ENCODE assay signal across 1 cellular context in genomic region chr6:19851273-19852089, GRCh38.
TF ChIP-seq lines count a peak whose summit lies in the region.

No MANE protein-coding gene starts in this region.

TF ChIP-seq in HepG2, 621 proteins besides CTCF, POLR2A, EP300 and RAD21 (continued from another document and continues in another):
- TF ChIP-seq, protein P1, sequence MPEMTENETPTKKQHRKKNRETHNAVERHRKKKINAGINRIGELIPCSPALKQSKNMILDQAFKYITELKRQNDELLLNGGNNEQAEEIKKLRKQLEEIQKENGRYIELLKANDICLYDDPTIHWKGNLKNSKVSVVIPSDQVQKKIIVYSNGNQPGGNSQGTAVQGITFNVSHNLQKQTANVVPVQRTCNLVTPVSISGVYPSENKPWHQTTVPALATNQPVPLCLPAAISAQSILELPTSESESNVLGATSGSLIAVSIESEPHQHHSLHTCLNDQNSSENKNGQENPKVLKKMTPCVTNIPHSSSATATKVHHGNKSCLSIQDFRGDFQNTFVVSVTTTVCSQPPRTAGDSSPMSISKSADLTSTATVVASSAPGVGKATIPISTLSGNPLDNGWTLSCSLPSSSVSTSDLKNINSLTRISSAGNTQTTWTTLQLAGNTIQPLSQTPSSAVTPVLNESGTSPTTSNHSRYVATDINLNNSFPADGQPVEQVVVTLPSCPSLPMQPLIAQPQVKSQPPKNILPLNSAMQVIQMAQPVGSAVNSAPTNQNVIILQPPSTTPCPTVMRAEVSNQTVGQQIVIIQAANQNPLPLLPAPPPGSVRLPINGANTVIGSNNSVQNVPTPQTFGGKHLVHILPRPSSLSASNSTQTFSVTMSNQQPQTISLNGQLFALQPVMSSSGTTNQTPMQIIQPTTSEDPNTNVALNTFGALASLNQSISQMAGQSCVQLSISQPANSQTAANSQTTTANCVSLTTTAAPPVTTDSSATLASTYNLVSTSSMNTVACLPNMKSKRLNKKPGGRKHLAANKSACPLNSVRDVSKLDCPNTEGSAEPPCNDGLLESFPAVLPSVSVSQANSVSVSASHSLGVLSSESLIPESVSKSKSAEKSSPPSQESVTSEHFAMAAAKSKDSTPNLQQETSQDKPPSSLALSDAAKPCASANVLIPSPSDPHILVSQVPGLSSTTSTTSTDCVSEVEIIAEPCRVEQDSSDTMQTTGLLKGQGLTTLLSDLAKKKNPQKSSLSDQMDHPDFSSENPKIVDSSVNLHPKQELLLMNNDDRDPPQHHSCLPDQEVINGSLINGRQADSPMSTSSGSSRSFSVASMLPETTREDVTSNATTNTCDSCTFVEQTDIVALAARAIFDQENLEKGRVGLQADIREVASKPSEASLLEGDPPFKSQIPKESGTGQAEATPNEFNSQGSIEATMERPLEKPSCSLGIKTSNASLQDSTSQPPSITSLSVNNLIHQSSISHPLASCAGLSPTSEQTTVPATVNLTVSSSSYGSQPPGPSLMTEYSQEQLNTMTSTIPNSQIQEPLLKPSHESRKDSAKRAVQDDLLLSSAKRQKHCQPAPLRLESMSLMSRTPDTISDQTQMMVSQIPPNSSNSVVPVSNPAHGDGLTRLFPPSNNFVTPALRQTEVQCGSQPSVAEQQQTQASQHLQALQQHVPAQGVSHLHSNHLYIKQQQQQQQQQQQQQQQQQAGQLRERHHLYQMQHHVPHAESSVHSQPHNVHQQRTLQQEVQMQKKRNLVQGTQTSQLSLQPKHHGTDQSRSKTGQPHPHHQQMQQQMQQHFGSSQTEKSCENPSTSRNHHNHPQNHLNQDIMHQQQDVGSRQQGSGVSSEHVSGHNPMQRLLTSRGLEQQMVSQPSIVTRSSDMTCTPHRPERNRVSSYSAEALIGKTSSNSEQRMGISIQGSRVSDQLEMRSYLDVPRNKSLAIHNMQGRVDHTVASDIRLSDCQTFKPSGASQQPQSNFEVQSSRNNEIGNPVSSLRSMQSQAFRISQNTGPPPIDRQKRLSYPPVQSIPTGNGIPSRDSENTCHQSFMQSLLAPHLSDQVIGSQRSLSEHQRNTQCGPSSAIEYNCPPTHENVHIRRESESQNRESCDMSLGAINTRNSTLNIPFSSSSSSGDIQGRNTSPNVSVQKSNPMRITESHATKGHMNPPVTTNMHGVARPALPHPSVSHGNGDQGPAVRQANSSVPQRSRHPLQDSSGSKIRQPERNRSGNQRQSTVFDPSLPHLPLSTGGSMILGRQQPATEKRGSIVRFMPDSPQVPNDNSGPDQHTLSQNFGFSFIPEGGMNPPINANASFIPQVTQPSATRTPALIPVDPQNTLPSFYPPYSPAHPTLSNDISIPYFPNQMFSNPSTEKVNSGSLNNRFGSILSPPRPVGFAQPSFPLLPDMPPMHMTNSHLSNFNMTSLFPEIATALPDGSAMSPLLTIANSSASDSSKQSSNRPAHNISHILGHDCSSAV (CRISPR knock-in tag; IDR thresholded peaks at IDR 0.05; ENCODE audit: borderline replicate concordance) = no peak
- TF ChIP-seq ZFP36L2 (CRISPR knock-in tag; IDR thresholded peaks at IDR 0.05) = no peak
- no peak for TF ChIP-seq PHF20 (CRISPR knock-in tag; IDR thresholded peaks at IDR 0.05)
- TF ChIP-seq ZNF646 (CRISPR knock-in tag; IDR thresholded peaks at IDR 0.05) = peak; percentile 70; the same call in 1 of the 2 replicates
- no peak for TF ChIP-seq ARNT (IDR thresholded peaks at IDR 0.05)
- no peak for TF ChIP-seq SRY (CRISPR knock-in tag; IDR thresholded peaks at IDR 0.05)
- no peak for TF ChIP-seq TBP (CRISPR knock-in tag; IDR thresholded peaks at IDR 0.05)
- TF ChIP-seq LBX2 (CRISPR knock-in tag; IDR thresholded peaks at IDR 0.05; ENCODE audit: borderline replicate concordance) = no peak
- TF ChIP-seq ZSCAN12 (CRISPR knock-in tag; IDR thresholded peaks at IDR 0.05) = no peak
- TF ChIP-seq SSRP1 (CRISPR knock-in tag; IDR thresholded peaks at IDR 0.05) = 0 out of 2 replicates have a peak, but pooled peaks have one; percentile 48
- no peak for TF ChIP-seq CCAR2 (optimal IDR thresholded peaks at IDR 0.05; ENCODE audit: low read depth, low read length)
- 0 out of 2 replicates have a peak, but pooled peaks have one; percentile 47 for TF ChIP-seq EED (CRISPR knock-in tag; IDR thresholded peaks at IDR 0.05)
- no peak for TF ChIP-seq CENPX (CRISPR knock-in tag; IDR thresholded peaks at IDR 0.05)
- no peak for TF ChIP-seq SRSF4 (IDR thresholded peaks at IDR 0.05; ENCODE audit: low read depth, low read length, poor library complexity, severe bottlenecking)
- TF ChIP-seq POLR2AphosphoS2 (IDR thresholded peaks at IDR 0.05; ENCODE audit: low read depth, low read length) = no peak
- TF ChIP-seq, protein P2, sequence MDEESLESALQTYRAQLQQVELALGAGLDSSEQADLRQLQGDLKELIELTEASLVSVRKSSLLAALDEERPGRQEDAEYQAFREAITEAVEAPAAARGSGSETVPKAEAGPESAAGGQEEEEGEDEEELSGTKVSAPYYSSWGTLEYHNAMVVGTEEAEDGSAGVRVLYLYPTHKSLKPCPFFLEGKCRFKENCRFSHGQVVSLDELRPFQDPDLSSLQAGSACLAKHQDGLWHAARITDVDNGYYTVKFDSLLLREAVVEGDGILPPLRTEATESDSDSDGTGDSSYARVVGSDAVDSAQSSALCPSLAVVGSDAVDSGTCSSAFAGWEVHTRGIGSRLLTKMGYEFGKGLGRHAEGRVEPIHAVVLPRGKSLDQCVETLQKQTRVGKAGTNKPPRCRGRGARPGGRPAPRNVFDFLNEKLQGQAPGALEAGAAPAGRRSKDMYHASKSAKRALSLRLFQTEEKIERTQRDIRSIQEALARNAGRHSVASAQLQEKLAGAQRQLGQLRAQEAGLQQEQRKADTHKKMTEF (CRISPR knock-in tag; IDR thresholded peaks at IDR 0.05) = peak; percentile 42; the same call in 1 of the 2 replicates
- TF ChIP-seq U2AF1 (optimal IDR thresholded peaks at IDR 0.05; ENCODE audit: low read depth, low read length) = no peak
- TF ChIP-seq GATA4 (IDR thresholded peaks at IDR 0.05; ENCODE audit: borderline replicate concordance, low read depth) = no peak
- TF ChIP-seq BCL6 (CRISPR knock-in tag; IDR thresholded peaks at IDR 0.05) = peak; percentile 30; the same call in 1 of the 2 replicates
- no peak for TF ChIP-seq CHD4 (IDR thresholded peaks at IDR 0.05; ENCODE audit: borderline replicate concordance, low read length)
- no peak for TF ChIP-seq YEATS4 (CRISPR knock-in tag; IDR thresholded peaks at IDR 0.05; ENCODE audit: borderline replicate concordance)
- TF ChIP-seq SOX13 (IDR thresholded peaks at IDR 0.05) = no peak
- TF ChIP-seq SOX13 (CRISPR knock-in tag; conservative IDR thresholded peaks at IDR 0.05 in 1 of 2, IDR thresholded peaks at IDR 0.05 in 1 of 2) = peak in 1 of 2 experiments; percentile 29; a peak in 1 of 4 replicates
- TF ChIP-seq ZNF446 (CRISPR knock-in tag; IDR thresholded peaks at IDR 0.05) = no peak
- TF ChIP-seq, protein P3, sequence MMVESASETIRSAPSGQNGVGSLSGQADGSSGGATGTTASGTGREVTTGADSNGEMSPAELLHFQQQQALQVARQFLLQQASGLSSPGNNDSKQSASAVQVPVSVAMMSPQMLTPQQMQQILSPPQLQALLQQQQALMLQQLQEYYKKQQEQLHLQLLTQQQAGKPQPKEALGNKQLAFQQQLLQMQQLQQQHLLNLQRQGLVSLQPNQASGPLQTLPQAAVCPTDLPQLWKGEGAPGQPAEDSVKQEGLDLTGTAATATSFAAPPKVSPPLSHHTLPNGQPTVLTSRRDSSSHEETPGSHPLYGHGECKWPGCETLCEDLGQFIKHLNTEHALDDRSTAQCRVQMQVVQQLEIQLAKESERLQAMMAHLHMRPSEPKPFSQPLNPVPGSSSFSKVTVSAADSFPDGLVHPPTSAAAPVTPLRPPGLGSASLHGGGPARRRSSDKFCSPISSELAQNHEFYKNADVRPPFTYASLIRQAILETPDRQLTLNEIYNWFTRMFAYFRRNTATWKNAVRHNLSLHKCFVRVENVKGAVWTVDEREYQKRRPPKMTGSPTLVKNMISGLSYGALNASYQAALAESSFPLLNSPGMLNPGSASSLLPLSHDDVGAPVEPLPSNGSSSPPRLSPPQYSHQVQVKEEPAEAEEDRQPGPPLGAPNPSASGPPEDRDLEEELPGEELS (CRISPR knock-in tag; IDR thresholded peaks at IDR 0.05) = no peak
- 0 out of 2 replicates have a peak, but pooled peaks have one; percentile 5 for TF ChIP-seq ZSCAN9 (CRISPR knock-in tag; IDR thresholded peaks at IDR 0.05; ENCODE audit: borderline replicate concordance)
- TF ChIP-seq ZNF232 (CRISPR knock-in tag; IDR thresholded peaks at IDR 0.05; ENCODE audit: borderline replicate concordance) = no peak
- peak; percentile 36; the same call in 1 of the 2 replicates for TF ChIP-seq AHDC1 (CRISPR knock-in tag; IDR thresholded peaks at IDR 0.05; ENCODE audit: borderline replicate concordance)
- TF ChIP-seq ZNF20 (CRISPR knock-in tag; IDR thresholded peaks at IDR 0.05) = no peak
- no peak for TF ChIP-seq JARID2 (CRISPR knock-in tag; IDR thresholded peaks at IDR 0.05; ENCODE audit: insufficient replicate concordance)
- TF ChIP-seq ZNF234 (CRISPR knock-in tag; conservative IDR thresholded peaks at IDR 0.05) = no peak
- no peak for TF ChIP-seq ELF1 (CRISPR knock-in tag; IDR thresholded peaks at IDR 0.05)
- no peak for TF ChIP-seq ZNF546 (CRISPR knock-in tag; conservative IDR thresholded peaks at IDR 0.05)
- TF ChIP-seq ASH2L (IDR thresholded peaks at IDR 0.05; ENCODE audit: insufficient read length, low read depth, low read length) = peak; percentile 44
- peak; percentile 50; the same call in 1 of the 2 replicates for TF ChIP-seq ELF3 (CRISPR knock-in tag; IDR thresholded peaks at IDR 0.05)
- no peak for TF ChIP-seq ZNF33A (CRISPR knock-in tag; IDR thresholded peaks at IDR 0.05; ENCODE audit: borderline replicate concordance)
